Comparison of ENCODE assay signal across 10 cellular contexts in genomic region chr17:76432712-76433336, GRCh38. TPM values are rescaled to one million over a fixed set of nuclear protein-coding genes. Genes with fewer than 3 reads are reported as not detected.
DNase-seq lines count a peak whose midpoint lies in the region; ATAC-seq and TF ChIP-seq lines count a peak whose summit lies in the region.
"Had no signal": no experiment of that assay in that cellular context is flagged by ENCODE, and none has a peak within 500 bp of the region (broad histone marks: within the 10 kb centered on the region; RNA-seq: fewer than 3 reads in every experiment).

No MANE protein-coding gene starts in this region.

- no peaks in the 10 kb centered on the region for H3K27me3 Mint-ChIP-seq in stimulated activated naive CD8-positive, alpha-beta T cell treated with anti-CD3 and anti-CD28 coated beads, Interleukin-15, amount 100 ng/mL, for 72 hours

- peaks cover 0 to 37% of the 10 kb centered on the region in 2 donors for H3K4me1 ChIP-seq in right atrium auricular region

- no peak for DNase-seq in stimulated activated naive CD8-positive, alpha-beta T cell treated with anti-CD3 and anti-CD28 coated beads, Interleukin-15, amount 100 ng/mL, for 72 hours
- no peak for DNase-seq in stimulated activated naive CD8-positive, alpha-beta T cell treated with anti-CD3 and anti-CD28 coated beads, Interleukin-15, Interleukin-2, amounts not matched to agents 100 U/mL and 50 U/mL, for 24 hours
- DNase-seq in RPMI8226 = peak; percentile 23
- DNase-seq in right atrium auricular region (ENCODE audit: low spot score) = no peak
- no peak for DNase-seq in substantia nigra (lab: John Stamatoyannopoulos, UW)
- no peak for DNase-seq in Ammon's horn (ENCODE audit: low spot score)
- DNase-seq in iPS-NIHi7 (ENCODE audit: extremely low spot score) = no peak
- DNase-seq: anterior cingulate cortex had no signal

- H3K27ac ChIP-seq in right atrium auricular region (peak overlapping the region; percentile 74 to 76), substantia nigra (ENCODE audit: low read depth, low read length, poor library complexity, severe bottlenecking) (no peak overlapping the region)

- H3K9me3 ChIP-seq in right atrium auricular region = no peaks in the 10 kb centered on the region

- H3K27me3 ChIP-seq in right atrium auricular region = no peaks in the 10 kb centered on the region

- no peaks in the 10 kb centered on the region for H3K36me3 ChIP-seq in right atrium auricular region

- H3K4me3 ChIP-seq in right atrium auricular region = no peak overlapping the region
- H3K4me3 ChIP-seq: lung had no signal

- peak; percentile 45 for ATAC-seq in stimulated activated naive CD8-positive, alpha-beta T cell treated with anti-CD3 and anti-CD28 coated beads, Interleukin-15, amount 100 ng/mL, for 72 hours
- ATAC-seq in stimulated activated naive CD8-positive, alpha-beta T cell treated with anti-CD3 and anti-CD28 coated beads, Interleukin-15, Interleukin-2, amounts not matched to agents 100 U/mL and 50 U/mL, for 24 hours = no peak
- ATAC-seq in HG03565 (IDR thresholded peaks at IDR 0.05; ENCODE audit: unreplicated experiment) = no peak

- H3K4me3 Mint-ChIP-seq in stimulated activated naive CD8-positive, alpha-beta T cell treated with anti-CD3 and anti-CD28 coated beads, Interleukin-15, amount 100 ng/mL, for 72 hours = no peak overlapping the region

- H3K4me1 Mint-ChIP-seq in stimulated activated naive CD8-positive, alpha-beta T cell treated with anti-CD3 and anti-CD28 coated beads, Interleukin-15, amount 100 ng/mL, for 72 hours = peaks cover 24% of the 10 kb centered on the region

- H3K9me3 Mint-ChIP-seq in stimulated activated naive CD8-positive, alpha-beta T cell treated with anti-CD3 and anti-CD28 coated beads, Interleukin-15, amount 100 ng/mL, for 72 hours = no peaks in the 10 kb centered on the region

- peak in 1 of 2 donors; percentile 43 for TF ChIP-seq CTCF in right atrium auricular region (IDR thresholded peaks at IDR 0.05)

- no peak overlapping the region for H3K27ac Mint-ChIP-seq in stimulated activated naive CD8-positive, alpha-beta T cell treated with anti-CD3 and anti-CD28 coated beads, Interleukin-15, amount 100 ng/mL, for 72 hours

RNA-seq across cellular contexts. Expression of gene UBE2O, which starts 20.1 kb away (rescaled TPM):
- total RNA-seq in right atrium auricular region = 10 to 100 TPM; 19.5 to 21.8 TPM

RNA-seq across cellular contexts. Expression of gene AANAT, which starts 34.6 kb away (rescaled TPM):
- not detected for total RNA-seq in right atrium auricular region

RNA-seq across cellular contexts. Expression of gene SPHK1, which starts 48.4 kb away (rescaled TPM):
- 10 to 100 TPM in 1 of 2 donors, 1 to 10 TPM in 1; 6.4 to 16.8 TPM for total RNA-seq in right atrium auricular region
